ENCODE assay signal across 2 cellular contexts in genomic region chr17:1978396-1978962, GRCh38.
TF ChIP-seq lines count a peak whose summit lies in the region.

No MANE protein-coding gene starts in this region.

TF ChIP-seq in GM23338, 12 proteins besides CTCF, POLR2A, EP300 and RAD21:
- TF ChIP-seq ZNF331 (CRISPR knock-in tag; IDR thresholded peaks at IDR 0.05; ENCODE audit: low read depth) (no peak), NANOG (IDR thresholded peaks at IDR 0.05; ENCODE audit: borderline replicate concordance) (no peak), POLR2AphosphoS5 (IDR thresholded peaks at IDR 0.05; ENCODE audit: low read depth) (no peak), JUNB (IDR thresholded peaks at IDR 0.05; ENCODE audit: unreplicated experiment) (no peak), ZNF114 (CRISPR knock-in tag; IDR thresholded peaks at IDR 0.05) (no peak), ETS1 (IDR thresholded peaks at IDR 0.05) (no peak), EZH2phosphoT487 (IDR thresholded peaks at IDR 0.05; ENCODE audit: unreplicated experiment) (no peak), REST (IDR thresholded peaks at IDR 0.05; ENCODE audit: unreplicated experiment) (no peak)

TF ChIP-seq in H1, 55 proteins besides CTCF, POLR2A, EP300 and RAD21:
- TF ChIP-seq SIN3A (conservative IDR thresholded peaks at IDR 0.05 in 1 of 2, IDR thresholded peaks at IDR 0.05 in 1 of 2; ENCODE audit: low read depth in 1 of 2, low read length in 2 of 2) = no peak
- TF ChIP-seq TBP (IDR thresholded peaks at IDR 0.05; ENCODE audit: low read depth, low read length) = no peak
- no peak for TF ChIP-seq CHD1 (IDR thresholded peaks at IDR 0.05; ENCODE audit: low read depth, low read length)
- TF ChIP-seq CHD7 (IDR thresholded peaks at IDR 0.05; ENCODE audit: insufficient replicate concordance, low read length) = no peak
- no peak for TF ChIP-seq MAFK (IDR thresholded peaks at IDR 0.05; ENCODE audit: low read depth, low read length)
- no peak for TF ChIP-seq ATF2 (IDR thresholded peaks at IDR 0.05; ENCODE audit: low read length)
- TF ChIP-seq KDM4A (IDR thresholded peaks at IDR 0.05; ENCODE audit: low read depth, low read length, severe bottlenecking) = no peak
- TF ChIP-seq MAX (IDR thresholded peaks at IDR 0.05) = no peak
- TF ChIP-seq RFX5 (IDR thresholded peaks at IDR 0.05; ENCODE audit: borderline replicate concordance, low read depth, low read length) = no peak
- TF ChIP-seq FOSL1 (IDR thresholded peaks at IDR 0.05; ENCODE audit: insufficient read depth, low read depth, low read length) = no peak
- no peak for TF ChIP-seq POU5F1 (IDR thresholded peaks at IDR 0.05; ENCODE audit: low read depth, low read length)
- TF ChIP-seq NANOG (IDR thresholded peaks at IDR 0.05; ENCODE audit: insufficient read depth, low read depth, low read length, poor library complexity, severe bottlenecking) = no peak
- TF ChIP-seq BACH1 (IDR thresholded peaks at IDR 0.05; ENCODE audit: low read length) = no peak
- no peak for TF ChIP-seq RXRA (IDR thresholded peaks at IDR 0.05; ENCODE audit: insufficient read depth, low read depth, low read length)
- no peak for TF ChIP-seq SIX5 (IDR thresholded peaks at IDR 0.05; ENCODE audit: low read depth, low read length)
- no peak for TF ChIP-seq NRF1 (IDR thresholded peaks at IDR 0.05; ENCODE audit: low read depth, low read length)
- TF ChIP-seq E2F6 (IDR thresholded peaks at IDR 0.05) = no peak
TF ChIP-seq in H1: peak in this region for 0.
